ENCODE assay signal across 8 cellular contexts in the genomic region with DNA sequence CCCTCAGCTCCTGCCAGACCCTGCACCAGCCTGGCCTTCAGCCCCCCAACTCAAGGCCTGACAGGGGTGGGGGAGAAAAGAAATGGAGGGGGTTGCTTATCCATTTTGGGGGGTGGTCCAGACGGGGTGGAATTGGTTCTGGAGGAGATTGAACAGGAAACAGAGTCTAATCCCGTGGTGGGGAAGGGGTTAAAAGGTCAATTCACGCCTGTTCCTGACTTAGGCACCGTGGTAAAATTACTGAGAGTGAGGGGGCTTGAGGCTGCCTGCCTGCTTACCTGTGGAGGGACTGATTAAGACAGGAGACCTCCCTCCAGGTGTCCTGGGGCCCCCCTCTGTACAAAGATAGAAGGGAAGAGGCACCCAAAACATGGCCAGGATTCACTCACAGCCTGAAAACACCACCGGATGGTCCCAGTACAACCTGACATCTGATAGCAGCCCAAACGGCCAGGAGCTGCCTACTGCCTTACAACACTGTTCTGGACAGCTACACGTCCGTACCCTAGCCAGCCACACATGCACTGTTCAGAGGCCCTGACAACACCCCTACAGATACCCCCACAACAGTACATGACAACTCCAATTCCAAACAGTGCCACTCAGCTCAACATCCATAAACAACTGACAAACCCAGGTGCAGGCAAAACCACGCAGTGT. TPM values are rescaled to one million over a fixed set of nuclear protein-coding genes. Genes with fewer than 3 reads are reported as not detected.
DNase-seq lines count a peak whose midpoint lies in the region; ATAC-seq and TF ChIP-seq lines count a peak whose summit lies in the region.

No MANE protein-coding gene starts in this region.

- peak overlapping the region in 8 of 11 experiments; percentile 19 to 86 (median 50); a peak in 13 of 22 replicates for H3K27ac ChIP-seq in BLaER1 treated with 17β-estradiol and CSF1 and Interleukin-3, amounts not matched to agents 10 nM and 100 nM
- H3K27ac ChIP-seq in SJCRH30: peak overlapping the region; percentile 38
- H3K27ac ChIP-seq in left ventricle myocardium inferior (replicated peaks): peak overlapping the region; percentile 97
- H3K27ac ChIP-seq in psoas muscle: peak overlapping the region; percentile 94

- H3K9me3 ChIP-seq in BLaER1 treated with 17β-estradiol and CSF1 and Interleukin-3, amounts not matched to agents 10 nM and 100 nM (replicated peaks in 1 of 11): no peaks in the 10 kb centered on the region
- no peaks in the 10 kb centered on the region for H3K9me3 ChIP-seq in SJCRH30 (replicated peaks)
- no peaks in the 10 kb centered on the region for H3K9me3 ChIP-seq in left ventricle myocardium inferior (replicated peaks)
- H3K9me3 ChIP-seq in psoas muscle: no peaks in the 10 kb centered on the region

- intact Hi-C loops in left ventricle myocardium inferior (cut with micrococcal nuclease) (no loop called here), psoas muscle (cut with DNase I) (no loop called here)

- H4K20me1 ChIP-seq in BLaER1 treated with 17β-estradiol and CSF1 and Interleukin-3, amounts not matched to agents 10 nM and 100 nM: peaks cover 93 to 100% (median 98%) of the 10 kb centered on the region in 11 experiments

- H3K9ac ChIP-seq in BLaER1 treated with 17β-estradiol and CSF1 and Interleukin-3, amounts not matched to agents 10 nM and 100 nM: peak overlapping the region; percentile 7 to 80 (median 30); a peak in 17 of 22 replicates

- H3K27me3 ChIP-seq in BLaER1 treated with 17β-estradiol and CSF1 and Interleukin-3, amounts not matched to agents 10 nM and 100 nM: no peaks in the 10 kb centered on the region
- no peaks in the 10 kb centered on the region for H3K27me3 ChIP-seq in SJCRH30
- no peaks in the 10 kb centered on the region for H3K27me3 ChIP-seq in left ventricle myocardium inferior (ENCODE audit: low read depth)
- H3K27me3 ChIP-seq in psoas muscle (ENCODE audit: insufficient read depth in 3 of 3, low read length in 2 of 3): no peaks in the 10 kb centered on the region

- peaks cover 95 to 100% (median 99%) of the 10 kb centered on the region in 10 experiments for H3K4me1 ChIP-seq in BLaER1 treated with 17β-estradiol and CSF1 and Interleukin-3, amounts not matched to agents 10 nM and 100 nM
- H3K4me1 ChIP-seq in SJCRH30 (peaks cover 74% of the 10 kb centered on the region), left ventricle myocardium inferior (peaks cover 97% of the 10 kb centered on the region), psoas muscle (peaks cover 93% of the 10 kb centered on the region)

- peak; percentile 63 to 75 for DNase-seq in SJCRH30
- DNase-seq in left ventricle myocardium inferior: peak; percentile 16
- DNase-seq in psoas muscle: peak; percentile 56 to 78
- no peak for DNase-seq in effector CD4-positive, alpha-beta T cell
- DNase-seq in DMS79 treated with DMSO at 0.1 percent for 48 hours (lab: John Stamatoyannopoulos, UW): no peak
- no peak for DNase-seq in NCI-H2171 (lab: John Stamatoyannopoulos, UW)
- no peak for DNase-seq in activated CD8-positive, alpha-beta memory T cell treated with anti-CD3 and anti-CD28 coated beads for 24 hours

- peak; percentile 17 to 49 (median 32) for ATAC-seq in psoas muscle

- H3K4me3 ChIP-seq in BLaER1 treated with 17β-estradiol and CSF1 and Interleukin-3, amounts not matched to agents 10 nM and 100 nM: no peak overlapping the region
- H3K4me3 ChIP-seq in SJCRH30: no peak overlapping the region
- peak overlapping the region; percentile 33 for H3K4me3 ChIP-seq in left ventricle myocardium inferior
- H3K4me3 ChIP-seq in psoas muscle: peak overlapping the region; percentile 51

- TF ChIP-seq CTCF in left ventricle myocardium inferior (IDR thresholded peaks at IDR 0.05; ENCODE audit: borderline replicate concordance): no peak
- no peak for TF ChIP-seq CTCF in psoas muscle (IDR thresholded peaks at IDR 0.05)

- WGBS in psoas muscle, 3 donors: 5 to 19% (median 10%) methylated on average over 9 of the region's 9 CpGs

- H3K4me2 ChIP-seq in BLaER1 treated with 17β-estradiol and CSF1 and Interleukin-3, amounts not matched to agents 10 nM and 100 nM: peak overlapping the region; percentile 60 to 98 (median 94)

- H3K36me3 ChIP-seq in BLaER1 treated with 17β-estradiol and CSF1 and Interleukin-3, amounts not matched to agents 10 nM and 100 nM: peaks cover 0 to 13% (median 0%) of the 10 kb centered on the region in 11 experiments; a peak in 6 of 22 replicates
- H3K36me3 ChIP-seq in SJCRH30 (peaks cover 14% of the 10 kb centered on the region; the same call in 1 of the 2 replicates), left ventricle myocardium inferior (no peaks in the 10 kb centered on the region), psoas muscle (ENCODE audit: insufficient read depth in 1 of 2, low read depth in 1 of 2) (no peaks in the 10 kb centered on the region)

RNA-seq across cellular contexts. Expression of gene AHDC1, which starts 31.8 kb away (rescaled TPM):
- 29.7 and 30.6 TPM in 2 replicates for total RNA-seq in SJCRH30 (2014; rRNA removed; shearing (Covaris generic))
- total RNA-seq in left ventricle myocardium inferior (40.1 TPM), psoas muscle (10 to 100 TPM; 35.9 to 65.2 (median 59.0) TPM)
- polyA plus RNA-seq in psoas muscle: 10 to 100 TPM in 1 of 3 donors, 1 to 10 TPM in 2; 6.4 to 19.8 (median 9.7) TPM

Comparison
In these comparisons a context has a peak if more than half of its experiments do, and no peak if none do; other contexts are left out.
1. H3K27ac ChIP-seq: peak in every context shown above with its lines; median percentile 97 in left ventricle myocardium inferior; 94 in psoas muscle; 50 in BLaER1 treated with 17β-estradiol and CSF1 and Interleukin-3, amounts not matched to agents 10 nM and 100 nM; 38 in SJCRH30.
2. H3K4me3 ChIP-seq: peak in left ventricle myocardium inferior (single experiment) and psoas muscle (single experiment); none in BLaER1 treated with 17β-estradiol and CSF1 and Interleukin-3, amounts not matched to agents 10 nM and 100 nM (0 of 10) and SJCRH30 (single experiment).
3. DNase-seq: peak in SJCRH30 (2 of 2), left ventricle myocardium inferior (single experiment) and psoas muscle (2 of 2); none in effector CD4-positive, alpha-beta T cell (single experiment), DMS79 treated with DMSO at 0.1 percent for 48 hours (single experiment), NCI-H2171 (single experiment) and activated CD8-positive, alpha-beta memory T cell treated with anti-CD3 and anti-CD28 coated beads for 24 hours (single experiment).